Comparison of ENCODE assay signal across 18 cellular contexts in genomic region chr3:49614936-49615335, GRCh38. TPM values are rescaled to one million over a fixed set of nuclear protein-coding genes. Genes with fewer than 3 reads are reported as not detected.
DNase-seq lines count a peak whose midpoint lies in the region; ATAC-seq, FAIRE-seq and TF ChIP-seq lines count a peak whose summit lies in the region.
"Had no signal": no experiment of that assay in that cellular context is flagged by ENCODE, and none has a peak within 500 bp of the region (broad histone marks: within the 10 kb centered on the region; RNA-seq: fewer than 3 reads in every experiment).

No MANE protein-coding gene starts in this region.

- no peak overlapping the region for H3K4me3 Mint-ChIP-seq in activated CD8-positive, alpha-beta memory T cell treated with anti-CD3 and anti-CD28 coated beads, Interleukin-2, amount 10 ng/mL, durations not matched to agents 7 days and 5 days
- H3K4me3 Mint-ChIP-seq: CD8-positive, alpha-beta memory T cell had no signal

- no peak overlapping the region for H4K5ac ChIP-seq in H1 (ENCODE audit: insufficient read length, low read depth, low read length)

- H2BK5ac ChIP-seq in H1 (ENCODE audit: low read depth, low read length), result no peak overlapping the region

- H4K8ac ChIP-seq in H1 (ENCODE audit: extremely low read depth, insufficient read depth, low read length), result peak overlapping the region; percentile 70; the same call in 1 of the 2 replicates

- H3K36me3 Mint-ChIP-seq in activated CD8-positive, alpha-beta memory T cell treated with anti-CD3 and anti-CD28 coated beads, Interleukin-2, amount 10 ng/mL, durations not matched to agents 7 days and 5 days, result no peaks in the 10 kb centered on the region

- no peak for TF ChIP-seq RAD21 in H1 (IDR thresholded peaks at IDR 0.05 in 1 of 2, conservative IDR thresholded peaks at IDR 0.05 in 1 of 2; ENCODE audit: low read depth in 2 of 2, low read length in 2 of 2)

- H3K36me3 ChIP-seq in H1 (ENCODE audit: control insufficient read depth in 2 of 4, insufficient read depth in 4 of 4, low read length in 3 of 4) (no peaks in the 10 kb centered on the region), upper lobe of right lung (no peaks in the 10 kb centered on the region)
- H3K36me3 ChIP-seq: BLaER1 had no signal

- H4K91ac ChIP-seq in H1 (replicated peaks; ENCODE audit: insufficient read length, low read length), result no peak overlapping the region

- H3K4me1 Mint-ChIP-seq in activated CD8-positive, alpha-beta memory T cell treated with anti-CD3 and anti-CD28 coated beads, Interleukin-2, amount 10 ng/mL, durations not matched to agents 7 days and 5 days, result peaks cover 2% of the 10 kb centered on the region
- H3K4me1 Mint-ChIP-seq: CD8-positive, alpha-beta memory T cell had no signal

- H3K18ac ChIP-seq in H1 (ENCODE audit: extremely low read depth, low read length), result no peak overlapping the region

- H3K4ac ChIP-seq in H1 (replicated peaks; ENCODE audit: insufficient read length, low read depth, low read length), result no peak overlapping the region

- H3K27ac ChIP-seq in H1 (ENCODE audit: low read depth, low read length) (no peak overlapping the region), upper lobe of right lung (no peak overlapping the region)
- H3K27ac ChIP-seq: BLaER1, GM23248 had no signal

- peaks cover 5% of the 10 kb centered on the region for H3K27me3 Mint-ChIP-seq in activated CD8-positive, alpha-beta memory T cell treated with anti-CD3 and anti-CD28 coated beads, Interleukin-2, amount 10 ng/mL, durations not matched to agents 7 days and 5 days
- H3K27me3 Mint-ChIP-seq: CD8-positive, alpha-beta memory T cell had no signal

- no peak overlapping the region for H3K27ac Mint-ChIP-seq in activated CD8-positive, alpha-beta memory T cell treated with anti-CD3 and anti-CD28 coated beads, Interleukin-2, amount 10 ng/mL, durations not matched to agents 7 days and 5 days
- H3K27ac Mint-ChIP-seq: CD8-positive, alpha-beta memory T cell had no signal

- no peak overlapping the region for H3K56ac ChIP-seq in H1 (replicated peaks; ENCODE audit: insufficient read length, low read depth, low read length)

- no peaks in the 10 kb centered on the region for H3K79me2 ChIP-seq in H1 (ENCODE audit: control insufficient read depth in 1 of 2, insufficient read depth in 2 of 2, low read length in 2 of 2)

- TF ChIP-seq POLR2A in H1 (IDR thresholded peaks at IDR 0.05; ENCODE audit: control extremely low read depth in 1 of 2, low read depth in 2 of 2, low read length in 2 of 2), result no peak

- no peak for TF ChIP-seq CTCF in H1 (IDR thresholded peaks at IDR 0.05; ENCODE audit: control extremely low read depth in 1 of 3, insufficient read depth in 1 of 3, low read depth in 1 of 3, low read length in 3 of 3)
- TF ChIP-seq CTCF in upper lobe of right lung (IDR thresholded peaks at IDR 0.05), result no peak
- no peak for TF ChIP-seq CTCF in omental fat pad (IDR thresholded peaks at IDR 0.05)

- ATAC-seq in activated CD8-positive, alpha-beta memory T cell treated with anti-CD3 and anti-CD28 coated beads, Interleukin-2, amount 10 ng/mL, durations not matched to agents 7 days and 5 days, result no peak
- no peak for ATAC-seq in upper lobe of right lung
- ATAC-seq in omental fat pad (ENCODE audit: low FRiP score), result no peak
- ATAC-seq in GM19328 (IDR thresholded peaks at IDR 0.05; ENCODE audit: unreplicated experiment), result no peak
- no peak for ATAC-seq in GM21529 (IDR thresholded peaks at IDR 0.05; ENCODE audit: unreplicated experiment)
- ATAC-seq: HepG2 had no signal

- H3K4me1 ChIP-seq in H1 (replicated peaks in 1 of 4; ENCODE audit: control insufficient read depth in 3 of 4, insufficient read depth in 4 of 4, low read length in 3 of 4) (peaks cover 0 to 7% (median 4%) of the 10 kb centered on the region in 4 experiments; a peak in 4 of 7 replicates), upper lobe of right lung (no peaks in the 10 kb centered on the region)
- H3K4me1 ChIP-seq: BLaER1, Caco-2 had no signal

- no peak overlapping the region for H2AK5ac ChIP-seq in H1 (ENCODE audit: low read depth, low read length)

- H3K4me3 ChIP-seq in H1 (ENCODE audit: extremely low read depth in 1 of 4, insufficient read depth in 2 of 4, low read depth in 3 of 4, low read length in 4 of 4) (no peak overlapping the region), upper lobe of right lung (no peak overlapping the region)
- H3K4me3 ChIP-seq: BLaER1, GM23248 had no signal

- no peak overlapping the region; the same call in 1 of the 2 replicates for H2BK20ac ChIP-seq in H1 (ENCODE audit: low read length)

- POLR2A ChIA-PET in H1 (lab: Charles Lee; ENCODE audit: partially characterized antibody), result interaction anchor here (2.2 kb wide), 1 partner anchor 14 kb away, joined by 6 read pairs; no protein-coding TSS in a partner anchor

- FAIRE-seq in H1 (lab: Jason Lieb, UNC), result no peak
- FAIRE-seq: HepG2 had no signal

- no peaks in the 10 kb centered on the region for H4K20me1 ChIP-seq in H1 (replicated peaks in 1 of 2; ENCODE audit: control insufficient read depth in 1 of 2, insufficient read depth in 2 of 2, low read length in 2 of 2)
- H4K20me1 ChIP-seq: BLaER1 had no signal

- intact Hi-C loops in upper lobe of right lung (cut with DNase I), result no loop called here

- no peak overlapping the region for H2AFZ ChIP-seq in H1 (ENCODE audit: low read length)
- H2AFZ ChIP-seq: GM23248 had no signal

- no peaks in the 10 kb centered on the region for H3K9me3 Mint-ChIP-seq in activated CD8-positive, alpha-beta memory T cell treated with anti-CD3 and anti-CD28 coated beads, Interleukin-2, amount 10 ng/mL, durations not matched to agents 7 days and 5 days (ENCODE audit: low read depth)

- no peaks in the 10 kb centered on the region for H3K79me1 ChIP-seq in H1 (ENCODE audit: low read depth, low read length)

- no peak overlapping the region for H2BK15ac ChIP-seq in H1 (ENCODE audit: low read length)

- H3K9ac ChIP-seq in H1 (replicated peaks in 1 of 4; ENCODE audit: extremely low read depth in 1 of 4, low read depth in 3 of 4, low read length in 3 of 4), result no peak overlapping the region
- H3K9ac ChIP-seq: BLaER1, GM23248 had no signal

- H3K9me3 ChIP-seq in H1 (ENCODE audit: insufficient read depth in 2 of 2, low read depth in 1 of 2, low read length in 1 of 2), result no peaks in the 10 kb centered on the region; a peak in 1 of 4 replicates
- H3K9me3 ChIP-seq in upper lobe of right lung, result peaks cover 4% of the 10 kb centered on the region
- H3K9me3 ChIP-seq: Caco-2 had no signal

- no peaks in the 10 kb centered on the region; a peak in 1 of 7 replicates for H3K27me3 ChIP-seq in H1 (replicated peaks in 1 of 4; ENCODE audit: control insufficient read depth in 3 of 4, extremely low read depth in 1 of 4, insufficient read depth in 3 of 4, low read length in 3 of 4)
- no peaks in the 10 kb centered on the region for H3K27me3 ChIP-seq in upper lobe of right lung
- H3K27me3 ChIP-seq: BLaER1 had no signal

- H2BK12ac ChIP-seq in H1 (ENCODE audit: low read depth, low read length), result 0 out of 2 replicates have a peak overlapping the region, but pooled peaks have one; percentile 3

- no peak overlapping the region for H3K4me2 ChIP-seq in H1 (ENCODE audit: insufficient read depth in 1 of 2, low read depth in 2 of 2, low read length in 2 of 2)
- H3K4me2 ChIP-seq: BLaER1 had no signal

- H3K14ac ChIP-seq in H1 (ENCODE audit: insufficient read length), result no peak overlapping the region

- no peaks in the 10 kb centered on the region for H3K23me2 ChIP-seq in H1 (ENCODE audit: low read depth, low read length)

- no peak for TF ChIP-seq EP300 in H1 (IDR thresholded peaks at IDR 0.05; ENCODE audit: borderline replicate concordance in 1 of 2, low read depth in 2 of 2, low read length in 2 of 2)

- H3K23ac ChIP-seq in H1 (ENCODE audit: insufficient read length), result no peak overlapping the region

- CTCF ChIA-PET in activated CD8-positive, alpha-beta memory T cell treated with anti-CD3 and anti-CD28 coated beads, Interleukin-2, amount 10 ng/mL, durations not matched to agents 7 days and 5 days (lab: Charles Lee), result no interaction called here
- CTCF ChIA-PET in H1 (lab: Charles Lee; ENCODE audit: partially characterized antibody), result interaction anchor here (1.0 to 1.2 kb wide), 3 partner anchors 42 to 76 kb away, joined by 3 to 4 read pairs (median 4); no protein-coding TSS in a partner anchor

- no peak overlapping the region for H2BK120ac ChIP-seq in H1 (replicated peaks; ENCODE audit: low read depth, low read length)

- peak; percentile 8 for DNase-seq in activated CD8-positive, alpha-beta memory T cell treated with anti-CD3 and anti-CD28 coated beads, Interleukin-2, amount 10 ng/mL, durations not matched to agents 7 days and 5 days
- DNase-seq in activated CD8-positive, alpha-beta memory T cell treated with anti-CD3 and anti-CD28 coated beads, Interleukin-2, amount 50 U/mL, for 48 hours, result no peak
- DNase-seq in H1 (ENCODE audit: low read depth in 1 of 2, low spot score in 2 of 2), result no peak
- DNase-seq in mesenteric fat pad (ENCODE audit: low spot score), result peak; percentile 51
- DNase-seq in upper lobe of right lung, result peak; percentile 9
- DNase-seq in omental fat pad (ENCODE audit: low spot score), result no peak
- DNase-seq: 8988T, AML-193, Caco-2, DND-41, GF-D8, GM23248, H7 had no signal

- WGBS in H1 (ENCODE audit: extremely low coverage in 1 of 2, insufficient coverage in 1 of 2, insufficient read length in 1 of 2, insufficient replicate concordance in 2 of 2, low coverage in 1 of 2, low lambda C conversion rate in 2 of 2, missing lambda C conversion rate in 1 of 2), 2 experiments, result 77% methylated on average over 1 of the region's 1 CpG; no CpG with 5 or more reads in 1 of the 2 experiments

TF ChIP-seq in H1, 55 proteins besides CTCF, POLR2A, EP300 and RAD21 (continues in another document):
- no peak for TF ChIP-seq EZH2 (IDR thresholded peaks at IDR 0.05; ENCODE audit: low read depth, low read length, severe bottlenecking)

RNA-seq across cellular contexts. Expression of gene APEH, which starts 59.2 kb away (rescaled TPM):
- 100 to 1,000 TPM; 150 to 172 TPM for total RNA-seq in activated CD8-positive, alpha-beta memory T cell treated with anti-CD3 and anti-CD28 coated beads, Interleukin-2, amount 10 ng/mL, durations not matched to agents 7 days and 5 days
- total RNA-seq in H1 (2021; fragmentation: NEBNext Ultra II Directional; extraction: Animal tissue kit (Norgen Biotek cat#: 25700)), result 222 and 236 TPM in 2 replicates
- polyA plus RNA-seq in H1 (2011; rRNA removed), result 260 and 275 TPM in 2 replicates
- polyA plus RNA-seq in H1 (2011; cell fraction: cytosol; rRNA removed), result 237 TPM
- polyA plus RNA-seq in H1 (2011; cell fraction: nucleus; rRNA removed), result 509 TPM
- 188 to 293 TPM (median 261 TPM) in 4 replicates for polyA plus RNA-seq in H1 (2012, experiment 1 of 2)
- polyA plus RNA-seq in H1 (2012, experiment 2 of 2), result 246 TPM
- polyA plus RNA-seq in H1 (2013, experiment 1 of 2), result 99.8 TPM
- polyA plus RNA-seq in H1 (2013, experiment 2 of 2), result 92.7 TPM
- polyA minus RNA-seq in H1 (2011; rRNA and poly(A)+ RNA removed), result 303 and 366 TPM in 2 replicates
- 156 TPM for polyA minus RNA-seq in H1 (2011; cell fraction: cytosol; rRNA and poly(A)+ RNA removed)
- polyA minus RNA-seq in H1 (2011; cell fraction: nucleus; rRNA and poly(A)+ RNA removed), result 198 TPM
- 51.1 TPM for total RNA-seq in mesenteric fat pad
- 88.5 TPM for total RNA-seq in upper lobe of right lung
- total RNA-seq in omental fat pad, result 10 to 100 TPM; 46.7 to 60.8 (median 55.0) TPM

Comparison
In these comparisons a context has a peak if more than half of its experiments do, and no peak if none do; other contexts are left out.
1. DNase-seq: peak in activated CD8-positive, alpha-beta memory T cell treated with anti-CD3 and anti-CD28 coated beads, Interleukin-2, amount 10 ng/mL, durations not matched to agents 7 days and 5 days (single experiment), mesenteric fat pad (single experiment) and upper lobe of right lung (single experiment); none in activated CD8-positive, alpha-beta memory T cell treated with anti-CD3 and anti-CD28 coated beads, Interleukin-2, amount 50 U/mL, for 48 hours (single experiment), H1 (0 of 2) and omental fat pad (single experiment).